Comparison of ENCODE assay signal across 22 cellular contexts in genomic region chr19:56613639-56614038, GRCh38. TPM values are rescaled to one million over a fixed set of nuclear protein-coding genes. Genes with fewer than 3 reads are reported as not detected.
"Had no signal": no experiment of that assay in that cellular context is flagged by ENCODE, and none has a peak within 500 bp of the region (broad histone marks: within the 10 kb centered on the region; RNA-seq: fewer than 3 reads in every experiment).

No MANE protein-coding gene starts in this region.

- H3K4me3 ChIP-seq: MG63, SJSA1, SK-N-MC had no signal

- H3K27me3 ChIP-seq: MG63, SJSA1 had no signal

- FAIRE-seq: RCC 7860 had no signal

- DNase-seq: IMR-90, Karpas-422, KG1, MG63, NCI-H1092, NCI-H1105 treated with DMSO at 0.1 percent for 48 hours, NCI-H1417 treated with DMSO at 0.1 percent for 48 hours, NCI-H187 treated with DMSO at 0.1 percent for 48 hours, NCI-H2029 treated with DMSO at 0.1 percent for 48 hours, NCI-H226, NCI-H446, NCI-H510A, NCI-H524 treated with DMSO at 0.1 percent for 48 hours, NCI-H69, NCI-H774, Right ventricle myocardium superior, RPMI8226, SIG-M5 had no signal

- H3K27ac ChIP-seq: SJSA1, SK-N-MC had no signal

- H3K4me1 ChIP-seq: SJSA1 had no signal

RNA-seq across cellular contexts. Expression of gene ZNF71, which starts 18.5 kb away (rescaled TPM):
- total RNA-seq: HT-29 had no signal

RNA-seq across cellular contexts. Expression of gene SMIM17, which starts 29.3 kb away (rescaled TPM):
- total RNA-seq: HT-29, IMR-90, Right ventricle myocardium superior had no signal
- polyA plus RNA-seq: IMR-90 had no signal

RNA-seq across cellular contexts. Expression of gene ZNF470, which starts 46.4 kb away (rescaled TPM):
- total RNA-seq: HT-29 had no signal

RNA-seq across cellular contexts. Expression of gene ZNF835, which starts 57.9 kb away (rescaled TPM):
- total RNA-seq: HT-29, IMR-90, SJSA1 had no signal
- polyA plus RNA-seq: IMR-90 had no signal
